Comparison of ENCODE assay signal across 21 cellular contexts in the genomic region with DNA sequence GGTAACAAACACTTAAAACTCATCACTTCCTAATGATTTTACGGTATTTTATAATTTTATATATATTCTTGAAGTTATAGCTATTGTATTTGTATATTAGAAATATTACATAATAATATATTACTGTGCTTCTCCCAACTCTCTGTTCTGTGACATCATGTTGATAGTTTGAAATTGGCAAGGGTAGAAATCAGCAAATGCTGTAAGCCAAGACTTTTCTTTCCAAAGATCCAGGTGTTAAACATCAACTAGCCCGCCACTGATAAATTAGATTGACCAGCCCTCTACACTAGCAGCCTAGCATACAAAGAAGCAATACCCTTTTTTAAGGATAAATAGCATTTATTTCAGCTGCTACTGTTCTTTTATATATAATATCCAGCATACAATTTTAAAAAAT.
"Had no signal": no experiment of that assay in that cellular context is flagged by ENCODE, and none has a peak within 500 bp of the region (broad histone marks: within the 10 kb centered on the region; RNA-seq: fewer than 3 reads in every experiment).

No MANE protein-coding gene starts in this region.

- DNase-seq: colonic mucosa; cortex of kidney; effector CD4-positive, alpha-beta T cell; effector memory CD4-positive, alpha-beta T cell; foreskin keratinocyte; gastrocnemius medialis; glutamatergic neuron; head of caudate nucleus; heart right ventricle; hippocampal formation; left colon; left lung; left ventricle myocardium superior; lower lobe of right lung; mesenchymal stem cell; mucosa of descending colon; naive B cell had no signal

- H3K27ac ChIP-seq: colonic mucosa, esophagus muscularis mucosa, foreskin keratinocyte, gastrocnemius medialis, heart right ventricle, left lung, lower lobe of right lung had no signal

- H3K9me3 ChIP-seq: colonic mucosa, esophagus muscularis mucosa, gastrocnemius medialis, heart right ventricle, left lung, lower lobe of right lung, mucosa of descending colon had no signal

- H3K27me3 ChIP-seq: colonic mucosa, esophagus muscularis mucosa, foreskin keratinocyte, gastrocnemius medialis, heart right ventricle, left lung had no signal

- ATAC-seq: foreskin keratinocyte, gastrocnemius medialis, heart right ventricle, left colon, left lung, left ventricle myocardium superior, mucosa of descending colon had no signal

- FAIRE-seq: endothelial cell of umbilical vein, islet of Langerhans, keratinocyte had no signal

- H3K4me1 ChIP-seq: colonic mucosa, foreskin keratinocyte, gastrocnemius medialis, heart right ventricle, left lung, lower lobe of right lung had no signal

- H3K36me3 ChIP-seq: colonic mucosa, esophagus muscularis mucosa, gastrocnemius medialis, heart right ventricle, left lung, lower lobe of right lung had no signal

- H3K4me3 ChIP-seq: colonic mucosa, esophagus muscularis mucosa, gastrocnemius medialis, heart right ventricle, left lung, lower lobe of right lung, mucosa of descending colon had no signal
